Comparison of ENCODE assay signal across 8 cellular contexts in genomic region chr4:159315879-159316278, GRCh38.
DNase-seq lines count a peak whose midpoint lies in the region; ATAC-seq, FAIRE-seq and TF ChIP-seq lines count a peak whose summit lies in the region.
"Not testable (repeated sequence)": the region's sequence is repeated elsewhere in the genome, so short reads cannot be mapped to it uniquely, and the experiment has no call there.

No MANE protein-coding gene starts in this region.

- H2BK5ac ChIP-seq in H9 (ENCODE audit: insufficient read length, low read length); H1 (ENCODE audit: low read depth, low read length); mesenchymal stem cell (ENCODE audit: low read depth, low read length, poor library complexity, severe bottlenecking): not testable (repeated sequence)

- not testable (repeated sequence) for H3K79me1 ChIP-seq in H9 (ENCODE audit: insufficient read depth, low read depth, low read length, poor library complexity, severe bottlenecking); H1 (ENCODE audit: low read depth, low read length); mesenchymal stem cell (replicated peaks; ENCODE audit: low read length, poor library complexity, severe bottlenecking)

- H4K8ac ChIP-seq in H9 (replicated peaks; ENCODE audit: insufficient read length, low read depth, low read length); H1 (ENCODE audit: extremely low read depth, insufficient read depth, low read length): not testable (repeated sequence)
- peak overlapping the region; percentile 64 for H4K8ac ChIP-seq in mesenchymal stem cell (ENCODE audit: low read length)

- H3K36me3 ChIP-seq in OCI-LY3 (replicated peaks; ENCODE audit: low read depth, low read length); H1 (ENCODE audit: control insufficient read depth in 2 of 4, insufficient read depth in 4 of 4, low read length in 3 of 4): not testable (repeated sequence)
- H3K36me3 ChIP-seq in mesenchymal stem cell (ENCODE audit: control insufficient read depth in 1 of 2, insufficient read depth in 2 of 2, low read depth in 1 of 2, low read length in 2 of 2) = peaks cover 7 to 20% of the 10 kb centered on the region in 2 experiments

- not testable (repeated sequence) for DNase-seq in CD14-positive monocyte (ENCODE audit: low spot score)
- DNase-seq in H9 (peak; percentile 90), H1 (ENCODE audit: low read depth in 1 of 2, low spot score in 2 of 2) (peak; percentile 57 to 80), left cardiac atrium (peak; percentile 29), mesenchymal stem cell (peak; percentile 61), substantia nigra (lab: John Stamatoyannopoulos, UW) (peak in 34 of 49 donors; percentile 3 to 68 (median 28))

- POLR2A ChIA-PET in H1 (lab: Charles Lee; ENCODE audit: partially characterized antibody) = not testable (repeated sequence)

- intact Hi-C loops in CD14-positive monocyte (cut with micrococcal nuclease); left cardiac atrium (cut with DNase I): not testable (repeated sequence)

- not testable (repeated sequence) for H3K9me3 Mint-ChIP-seq in CD14-positive monocyte, H9

- not testable (repeated sequence) for H3K9me3 ChIP-seq in H9 (ENCODE audit: control insufficient read depth, low read depth, low read length); OCI-LY3 (ENCODE audit: insufficient read depth, low read length); H1 (ENCODE audit: insufficient read depth in 2 of 2, low read depth in 1 of 2, low read length in 1 of 2); mesenchymal stem cell (ENCODE audit: control insufficient read depth, low read length)

- H3K56ac ChIP-seq in H9 (ENCODE audit: insufficient read length, low read depth, low read length); H1 (replicated peaks; ENCODE audit: insufficient read length, low read depth, low read length): not testable (repeated sequence)

- FAIRE-seq in H1 (lab: Jason Lieb, UNC) = peak; percentile 65

- not testable (repeated sequence) for H3K4ac ChIP-seq in H9 (ENCODE audit: low read depth, low read length); H1 (replicated peaks; ENCODE audit: insufficient read length, low read depth, low read length); mesenchymal stem cell (ENCODE audit: low read depth in 1 of 2, low read length in 2 of 2)

- not testable (repeated sequence) for H3K4me3 Mint-ChIP-seq in CD14-positive monocyte, H9

- not testable (repeated sequence) for H3K9ac ChIP-seq in H9 (ENCODE audit: extremely low read depth, insufficient read length, low read length); OCI-LY3 (ENCODE audit: low read length); H1 (replicated peaks in 1 of 4; ENCODE audit: extremely low read depth in 1 of 4, low read depth in 3 of 4, low read length in 3 of 4); mesenchymal stem cell (ENCODE audit: low read length)

- WGBS in H9 (ENCODE audit: extremely low coverage, insufficient read length, low lambda C conversion rate) = no CpG with 5 or more reads among the region's 12 CpGs
- WGBS in H1 (ENCODE audit: extremely low coverage in 1 of 2, insufficient coverage in 1 of 2, insufficient read length in 1 of 2, insufficient replicate concordance in 2 of 2, low coverage in 1 of 2, low lambda C conversion rate in 2 of 2, missing lambda C conversion rate in 1 of 2), 2 experiments = 54% methylated on average over 12 of the region's 12 CpGs; no CpG with 5 or more reads in 1 of the 2 experiments
- 81% methylated on average over 8 of the region's 12 CpGs for WGBS in mesenchymal stem cell

- H3K79me2 ChIP-seq in H9 (ENCODE audit: insufficient read depth, low read length); OCI-LY3 (ENCODE audit: low read length); H1 (ENCODE audit: control insufficient read depth in 1 of 2, insufficient read depth in 2 of 2, low read length in 2 of 2): not testable (repeated sequence)

- not testable (repeated sequence) for H3K4me1 ChIP-seq in H9 (ENCODE audit: insufficient read depth, low read length); OCI-LY3 (ENCODE audit: low read length); H1 (replicated peaks in 1 of 4; ENCODE audit: control insufficient read depth in 3 of 4, insufficient read depth in 4 of 4, low read length in 3 of 4); mesenchymal stem cell (ENCODE audit: control insufficient read depth, insufficient read depth, low read depth, low read length)

- TF ChIP-seq CTCF in CD14-positive monocyte (IDR thresholded peaks at IDR 0.05) = peak; percentile 35
- peak; percentile 78 for TF ChIP-seq CTCF in H9 (conservative IDR thresholded peaks at IDR 0.05)
- peak; percentile 24 for TF ChIP-seq CTCF in OCI-LY3 (IDR thresholded peaks at IDR 0.05; ENCODE audit: low read depth, low read length)
- TF ChIP-seq CTCF in WI38 (IDR thresholded peaks at IDR 0.05; ENCODE audit: low read depth, low read length) = 0 out of 2 replicates have a peak, but pooled peaks have one; percentile 2
- peak; percentile 44 to 61 (median 57) for TF ChIP-seq CTCF in H1 (IDR thresholded peaks at IDR 0.05; ENCODE audit: control extremely low read depth in 1 of 3, insufficient read depth in 1 of 3, low read depth in 1 of 3, low read length in 3 of 3)

- H3K23me2 ChIP-seq in H9 (ENCODE audit: insufficient read length, low read depth, low read length, poor library complexity, severe bottlenecking); H1 (ENCODE audit: low read depth, low read length): not testable (repeated sequence)

- not testable (repeated sequence) for H3K23ac ChIP-seq in H9 (ENCODE audit: insufficient read length, low read depth, low read length); H1 (ENCODE audit: insufficient read length); mesenchymal stem cell (ENCODE audit: low read length in 2 of 2)

- not testable (repeated sequence) for H3K14ac ChIP-seq in H9 (ENCODE audit: insufficient read depth, low read length); H1 (ENCODE audit: insufficient read length); mesenchymal stem cell (ENCODE audit: low read length in 2 of 2)

- not testable (repeated sequence) for TF ChIP-seq EP300 in H1 (IDR thresholded peaks at IDR 0.05; ENCODE audit: borderline replicate concordance in 1 of 2, low read depth in 2 of 2, low read length in 2 of 2)

- TF ChIP-seq RAD21 in H1 (IDR thresholded peaks at IDR 0.05 in 1 of 2, conservative IDR thresholded peaks at IDR 0.05 in 1 of 2; ENCODE audit: low read depth in 2 of 2, low read length in 2 of 2) = peak; percentile 67 to 68

- H3K36me3 Mint-ChIP-seq in CD14-positive monocyte (peaks cover 31 to 48% of the 10 kb centered on the region in 2 donors), H9 (ENCODE audit: insufficient read depth in 1 of 3, low read depth in 3 of 3) (peaks cover 10 to 15% (median 11%) of the 10 kb centered on the region in 3 experiments; a peak in 5 of 7 replicates)

- not testable (repeated sequence) for H3K27me3 ChIP-seq in H9 (ENCODE audit: insufficient read depth, low read length); OCI-LY3 (ENCODE audit: low read depth, low read length); H1 (replicated peaks in 1 of 4; ENCODE audit: control insufficient read depth in 3 of 4, extremely low read depth in 1 of 4, insufficient read depth in 3 of 4, low read length in 3 of 4); mesenchymal stem cell (ENCODE audit: control insufficient read depth in 1 of 2, insufficient read depth in 1 of 2, low read length in 2 of 2)

- H3K4me1 Mint-ChIP-seq in CD14-positive monocyte, H9: not testable (repeated sequence)

- not testable (repeated sequence) for H4K20me1 ChIP-seq in H9 (ENCODE audit: control insufficient read depth, insufficient read depth, insufficient read length); OCI-LY3 (ENCODE audit: insufficient read depth, low read length); H1 (replicated peaks in 1 of 2; ENCODE audit: control insufficient read depth in 1 of 2, insufficient read depth in 2 of 2, low read length in 2 of 2)

- H2BK20ac ChIP-seq in H9 (ENCODE audit: low read depth, low read length, poor library complexity, severe bottlenecking); H1 (ENCODE audit: low read length): not testable (repeated sequence)

- CTCF ChIA-PET in H1 (lab: Charles Lee; ENCODE audit: partially characterized antibody) = interaction anchor here (0.7 to 3.2 kb wide), 14 partner anchors 10 to 459 kb away, joined by 3 to 15 read pairs (median 3); no protein-coding TSS in a partner anchor

- H2AFZ ChIP-seq in H9 (ENCODE audit: low read length); OCI-LY3 (ENCODE audit: low read depth, low read length); H1 (ENCODE audit: low read length); mesenchymal stem cell (ENCODE audit: low read depth, low read length): not testable (repeated sequence)

- not testable (repeated sequence) for H3T11ph ChIP-seq in H9 (ENCODE audit: low read length)

- not testable (repeated sequence) for H2BK12ac ChIP-seq in H9 (ENCODE audit: insufficient read length, low read depth, low read length); H1 (ENCODE audit: low read depth, low read length); mesenchymal stem cell (ENCODE audit: low read length in 2 of 2)

- H3K27me3 Mint-ChIP-seq in CD14-positive monocyte (ENCODE audit: low read depth in 3 of 3); H9 (ENCODE audit: low read depth): not testable (repeated sequence)

- not testable (repeated sequence) for H3K18ac ChIP-seq in H9 (ENCODE audit: insufficient read length, low read depth, low read length); H1 (ENCODE audit: extremely low read depth, low read length); mesenchymal stem cell (ENCODE audit: low read depth in 1 of 2, low read length in 2 of 2)

- not testable (repeated sequence) for H4K91ac ChIP-seq in H9 (ENCODE audit: insufficient read length, low read depth, low read length); H1 (replicated peaks; ENCODE audit: insufficient read length, low read length); mesenchymal stem cell (ENCODE audit: low read length)

- not testable (repeated sequence) for H2BK120ac ChIP-seq in H9 (ENCODE audit: low read depth, low read length, poor library complexity, severe bottlenecking); H1 (replicated peaks; ENCODE audit: low read depth, low read length); mesenchymal stem cell (ENCODE audit: low read depth, low read length)

- H3K4me3 ChIP-seq in OCI-LY3 (ENCODE audit: low read length); WI38 (ENCODE audit: low read depth, low read length); H1 (ENCODE audit: extremely low read depth in 1 of 4, insufficient read depth in 2 of 4, low read depth in 3 of 4, low read length in 4 of 4); mesenchymal stem cell (ENCODE audit: insufficient read depth in 1 of 2, low read depth in 1 of 2, low read length in 2 of 2): not testable (repeated sequence)

- H3K27ac Mint-ChIP-seq in CD14-positive monocyte = not testable (repeated sequence)
- H3K27ac Mint-ChIP-seq in H9 = peak overlapping the region; percentile 1 to 72 (median 4); a peak in 4 of 7 replicates

- not testable (repeated sequence) for H3K27ac ChIP-seq in H9 (ENCODE audit: insufficient read length, low read depth, low read length); OCI-LY3 (ENCODE audit: low read length); H1 (ENCODE audit: low read depth, low read length); mesenchymal stem cell (ENCODE audit: low read length, poor library complexity, severe bottlenecking)
- H3K27ac ChIP-seq in substantia nigra (ENCODE audit: low read depth, low read length, poor library complexity, severe bottlenecking) = peak overlapping the region; percentile 17

- not testable (repeated sequence) for H3K4me2 ChIP-seq in H9 (ENCODE audit: insufficient read depth, insufficient read length, low read length); OCI-LY3 (ENCODE audit: low read length); H1 (ENCODE audit: insufficient read depth in 1 of 2, low read depth in 2 of 2, low read length in 2 of 2); mesenchymal stem cell (ENCODE audit: low read length, poor library complexity, severe bottlenecking)

- H2BK15ac ChIP-seq in H9 (ENCODE audit: low read depth, low read length); H1 (ENCODE audit: low read length); mesenchymal stem cell (ENCODE audit: low read depth, poor library complexity, severe bottlenecking): not testable (repeated sequence)

- ATAC-seq in left cardiac atrium = not testable (repeated sequence)

- not testable (repeated sequence) for H4K5ac ChIP-seq in H9 (ENCODE audit: insufficient read length, low read depth, low read length); H1 (ENCODE audit: insufficient read length, low read depth, low read length)

- H2AK5ac ChIP-seq in H9 (ENCODE audit: insufficient read length, low read length); H1 (ENCODE audit: low read depth, low read length); mesenchymal stem cell (ENCODE audit: low read length, severe bottlenecking): not testable (repeated sequence)

- TF ChIP-seq POLR2A in H1 (IDR thresholded peaks at IDR 0.05; ENCODE audit: control extremely low read depth in 1 of 2, low read depth in 2 of 2, low read length in 2 of 2) = not testable (repeated sequence)

Comparison
In these comparisons a context has a peak if more than half of its experiments do, and no peak if none do; other contexts are left out.
1. CTCF ChIP-seq: peak in every context shown above with its lines; median percentile 78 in H9; 57 in H1; 35 in CD14-positive monocyte; 24 in OCI-LY3; 2 in WI38.